Comparison of ENCODE assay signal across 8 cellular contexts in the genomic region with DNA sequence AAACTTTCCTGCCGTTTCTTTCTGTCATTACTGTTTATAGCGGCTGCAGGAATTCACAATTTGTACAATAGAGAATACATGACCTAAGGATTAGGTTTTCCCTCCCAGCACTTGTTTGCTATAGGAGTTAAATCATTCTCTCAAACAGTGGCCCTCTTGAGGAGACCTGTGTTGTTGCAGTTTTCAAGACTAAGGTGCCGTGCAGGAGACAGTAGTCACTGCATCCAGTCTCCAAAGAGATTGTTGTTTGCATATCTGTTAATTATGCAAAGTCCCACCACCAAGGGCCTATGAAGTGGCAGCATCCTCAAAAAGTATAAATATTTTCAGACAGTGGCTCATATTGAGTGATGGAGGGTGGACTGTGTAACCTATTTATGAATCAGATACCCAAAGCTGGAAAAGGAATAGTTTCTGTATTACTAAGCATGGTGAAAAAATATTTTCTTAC. TPM values are rescaled to one million over a fixed set of nuclear protein-coding genes. Genes with fewer than 3 reads are reported as not detected.
A peak's percentile ranks its signal among the peaks of the same experiment; 100 is the strongest.
DNase-seq lines count a peak whose midpoint lies in the region; ATAC-seq, FAIRE-seq and TF ChIP-seq lines count a peak whose summit lies in the region.

No MANE protein-coding gene starts in this region.

- peak; percentile 54 to 59 for TF ChIP-seq CTCF in mammary epithelial cell (conservative IDR thresholded peaks at IDR 0.05 in 1 of 2, IDR thresholded peaks at IDR 0.05 in 1 of 2; ENCODE audit: extremely low read depth in 1 of 2, insufficient read depth in 1 of 2, low read depth in 1 of 2, low read length in 2 of 2)
- peak; percentile 46 to 59 (median 48) for TF ChIP-seq CTCF in right lobe of liver (IDR thresholded peaks at IDR 0.05)
- peak; percentile 79 for TF ChIP-seq CTCF in type B pancreatic cell (conservative IDR thresholded peaks at IDR 0.05)

- H3K27ac ChIP-seq in mammary epithelial cell (ENCODE audit: insufficient read depth, low read depth, low read length): peak overlapping the region; percentile 75
- H3K27ac ChIP-seq in right lobe of liver: no peak overlapping the region

- H3K4me1 Mint-ChIP-seq in type B pancreatic cell (ENCODE audit: unreplicated experiment): peaks cover 40% of the 10 kb centered on the region

- H3K4me1 ChIP-seq in mammary epithelial cell (ENCODE audit: insufficient read depth, low read length): peaks cover 48% of the 10 kb centered on the region
- peaks cover 0 to 7% (median 2%) of the 10 kb centered on the region in 4 donors for H3K4me1 ChIP-seq in right lobe of liver

- in situ Hi-C loops in mammary epithelial cell (cut with MboI; ENCODE audit: low sequenced_read_pairs in 2 of 2): loop anchor here in 1 of 2 donors (25.0 kb wide), 1 partner anchor 165 kb away; no protein-coding TSS in a partner anchor

- no peaks in the 10 kb centered on the region for H3K27me3 ChIP-seq in mammary epithelial cell (ENCODE audit: insufficient read depth, low read length)
- no peaks in the 10 kb centered on the region for H3K27me3 ChIP-seq in right lobe of liver

- ATAC-seq in right lobe of liver: peak; percentile 56 to 70 (median 68)

- no peak overlapping the region for H2AFZ ChIP-seq in mammary epithelial cell (ENCODE audit: low read depth, low read length)

- 0% methylated on average over 3 of the region's 3 CpGs for WGBS in mammary epithelial cell (ENCODE audit: low coverage, missing lambda C conversion rate)
- WGBS in right lobe of liver (ENCODE audit: insufficient coverage, low coverage, low lambda C conversion rate, missing lambda C conversion rate): 7% methylated on average over 3 of the region's 3 CpGs

- H3K9me3 ChIP-seq in mammary epithelial cell (replicated peaks; ENCODE audit: insufficient read depth, low read length) (no peaks in the 10 kb centered on the region), right lobe of liver (no peaks in the 10 kb centered on the region)

- peak; percentile 42 for DNase-seq in DMS153 treated with DMSO at 0.1 percent for 48 hours (lab: John Stamatoyannopoulos, UW; ENCODE audit: unreplicated experiment)
- no peak for DNase-seq in H54 (ENCODE audit: insufficient read length, low spot score)
- DNase-seq in NCI-H226: peak; percentile 50
- DNase-seq in mammary epithelial cell: peak; percentile 78
- DNase-seq in right lobe of liver: no peak
- DNase-seq in type B pancreatic cell (ENCODE audit: extremely low spot score, unreplicated experiment): no peak
- no peak for DNase-seq in pons (ENCODE audit: low spot score)
- DNase-seq in UCSD-AML1 (lab: John Stamatoyannopoulos, UW; ENCODE audit: unreplicated experiment): no peak

- dilution Hi-C loops in mammary epithelial cell (cut with HindIII; ENCODE audit: low sequenced_read_pairs): loop anchor here (25.0 kb wide), 1 partner anchor 340 kb away; no protein-coding TSS in a partner anchor

- peak overlapping the region; percentile 91 for H3K4me2 ChIP-seq in mammary epithelial cell (ENCODE audit: insufficient read depth, low read depth, low read length)

- H3K9me3 Mint-ChIP-seq in type B pancreatic cell: no peaks in the 10 kb centered on the region

- H3K4me3 ChIP-seq in mammary epithelial cell (replicated peaks in 1 of 3; ENCODE audit: insufficient read depth in 1 of 3, low read depth in 2 of 3, low read length in 3 of 3): peak overlapping the region; percentile 64 to 84 (median 71)
- H3K4me3 ChIP-seq in right lobe of liver: peak overlapping the region in 1 of 3 donors; percentile 49

- no peaks in the 10 kb centered on the region for H4K20me1 ChIP-seq in mammary epithelial cell (ENCODE audit: insufficient read depth, low read length)

- CTCF ChIA-PET in mammary epithelial cell (lab: Charles Lee; ENCODE audit: low non-redundant PET): interaction anchor here (0.6 to 1.0 kb wide), 2 partner anchors 85 to 195 kb away, joined by 3 to 6 read pairs; no protein-coding TSS in a partner anchor

- peak overlapping the region; percentile 91 for H3K4me3 Mint-ChIP-seq in type B pancreatic cell

- no peak for TF ChIP-seq POLR2A in H54 (IDR thresholded peaks at IDR 0.05; ENCODE audit: low read depth, low read length)
- no peak for TF ChIP-seq POLR2A in right lobe of liver (IDR thresholded peaks at IDR 0.05)

- BruUV-seq in mammary epithelial cell (replicated peaks; lab: Mats Ljungman, UMichigan): TSS peak; percentile 28

- H3K27me3 Mint-ChIP-seq in type B pancreatic cell: peaks cover 12% of the 10 kb centered on the region

- H3K36me3 Mint-ChIP-seq in type B pancreatic cell: peaks cover 15% of the 10 kb centered on the region

- H3K27ac Mint-ChIP-seq in type B pancreatic cell: no peak overlapping the region

- peaks cover under 1% of the 10 kb centered on the region for H3K36me3 ChIP-seq in mammary epithelial cell (ENCODE audit: insufficient read depth, low read length)
- no peaks in the 10 kb centered on the region for H3K36me3 ChIP-seq in right lobe of liver

- H3K79me2 ChIP-seq in mammary epithelial cell (ENCODE audit: insufficient read depth, low read length): peaks cover 81% of the 10 kb centered on the region

- FAIRE-seq in H54 (lab: Jason Lieb, UNC): peak; percentile 80

- peak overlapping the region; percentile 89 for H3K9ac ChIP-seq in mammary epithelial cell (ENCODE audit: insufficient read depth, low read length)

- intact Hi-C loops in mammary epithelial cell (cut with micrococcal nuclease): loop anchor here (1.0 to 5.0 kb wide), 8 partner anchors 18 to 346 kb away; no protein-coding TSS in a partner anchor
- intact Hi-C loops in right lobe of liver (cut with DNase I): no loop called here

RNA-seq across cellular contexts. Expression of a gene that starts 2.3 kb away (rescaled TPM):
- total RNA-seq in mammary epithelial cell (100 to 1,000 TPM; 141 to 221 TPM), right lobe of liver (10 to 100 TPM in 3 of 6 experiments, 1 to 10 TPM in 3; 6.9 to 17.8 (median 9.4) TPM), type B pancreatic cell (ENCODE audit: low replicate concordance) (47.1 and 48.1 TPM in 2 replicates)
- polyA plus RNA-seq in mammary epithelial cell: 138 TPM
- polyA minus RNA-seq in mammary epithelial cell: 65.9 TPM

Comparison
In these comparisons a context has a peak if more than half of its experiments do, and no peak if none do; other contexts are left out.
1. DNase-seq: peak in DMS153 treated with DMSO at 0.1 percent for 48 hours (single experiment), NCI-H226 (single experiment) and mammary epithelial cell (single experiment); none in H54 (single experiment), right lobe of liver (0 of 3), type B pancreatic cell (single experiment), pons (single experiment) and UCSD-AML1 (single experiment).
2. Peak in every context shown above with its lines, with median percentiles within 50 percentile points of each other: CTCF ChIP-seq.